21 cellular contexts compared by ENCODE assay signal in genomic region chr7:130022115-130022514, GRCh38. TPM values are rescaled to one million over a fixed set of nuclear protein-coding genes. Genes with fewer than 3 reads are reported as not detected.
A peak's percentile ranks its signal among the peaks of the same experiment; 100 is the strongest.
DNase-seq lines count a peak whose midpoint lies in the region; ATAC-seq, FAIRE-seq and TF ChIP-seq lines count a peak whose summit lies in the region.
"Had no signal": no experiment of that assay in that cellular context is flagged by ENCODE, and none has a peak within 500 bp of the region (broad histone marks: within the 10 kb centered on the region; RNA-seq: fewer than 3 reads in every experiment).

No MANE protein-coding gene starts in this region.

- peak overlapping the region; percentile 55 for H3K23ac ChIP-seq in neuronal stem cell (ENCODE audit: low read depth, low read length, poor library complexity)

- no peaks in the 10 kb centered on the region for H3K27me3 Mint-ChIP-seq in CD14-positive monocyte (ENCODE audit: low read depth in 3 of 3)
- H3K27me3 Mint-ChIP-seq: IgD-negative memory B cell had no signal

- H2BK12ac ChIP-seq in neuronal stem cell (ENCODE audit: low read length) = no peak overlapping the region

- H3K9me3 Mint-ChIP-seq in CD14-positive monocyte = peaks cover 0 to 3% (median 0%) of the 10 kb centered on the region in 7 donors
- H3K9me3 Mint-ChIP-seq: CD8-positive, alpha-beta T cell; IgD-negative memory B cell had no signal

- H3K4me1 Mint-ChIP-seq in CD14-positive monocyte = peaks cover 13% of the 10 kb centered on the region
- H3K4me1 Mint-ChIP-seq: IgD-negative memory B cell had no signal

- no peak overlapping the region for H3K4me3 ChIP-seq in left ventricle myocardium inferior
- H3K4me3 ChIP-seq in neuronal stem cell (ENCODE audit: low read length in 2 of 2) = no peak overlapping the region
- H3K4me3 ChIP-seq: BLaER1 treated with 17β-estradiol and CSF1 and Interleukin-3, amounts not matched to agents 10 nM and 100 nM had no signal

- no peak overlapping the region for H2BK120ac ChIP-seq in neuronal stem cell (ENCODE audit: low read depth, low read length)

- H3K9me3 ChIP-seq in left ventricle myocardium inferior (replicated peaks) (no peaks in the 10 kb centered on the region), neuronal stem cell (replicated peaks in 1 of 2; ENCODE audit: control insufficient read depth in 2 of 2, insufficient read depth in 1 of 2, low read depth in 1 of 2, low read length in 2 of 2) (peaks cover 0 to 1% of the 10 kb centered on the region in 2 donors)
- H3K9me3 ChIP-seq: BLaER1 treated with 17β-estradiol and CSF1 and Interleukin-3, amounts not matched to agents 10 nM and 100 nM; SK-N-SH had no signal

- no peak for TF ChIP-seq CTCF in CD14-positive monocyte (IDR thresholded peaks at IDR 0.05)
- TF ChIP-seq CTCF in left ventricle myocardium inferior (IDR thresholded peaks at IDR 0.05; ENCODE audit: borderline replicate concordance) = no peak

- peak overlapping the region; percentile 15 for H3K27ac ChIP-seq in cingulate gyrus (ENCODE audit: low read depth, low read length)
- peak overlapping the region; percentile 81 for H3K27ac ChIP-seq in left ventricle myocardium inferior (replicated peaks)
- no peak overlapping the region for H3K27ac ChIP-seq in neuronal stem cell (replicated peaks; ENCODE audit: low read length)
- H3K27ac ChIP-seq: BLaER1 treated with 17β-estradiol and CSF1 and Interleukin-3, amounts not matched to agents 10 nM and 100 nM had no signal

- peak overlapping the region; percentile 21 for H3K9ac ChIP-seq in neuronal stem cell (ENCODE audit: low read depth, low read length, poor library complexity)
- H3K9ac ChIP-seq: BLaER1 treated with 17β-estradiol and CSF1 and Interleukin-3, amounts not matched to agents 10 nM and 100 nM; SK-N-SH had no signal

- no peak overlapping the region for H2BK5ac ChIP-seq in neuronal stem cell (ENCODE audit: low read length)

- H2AFZ ChIP-seq in neuronal stem cell (ENCODE audit: low read length) = no peak overlapping the region

- H4K8ac ChIP-seq in neuronal stem cell (ENCODE audit: low read depth, low read length) = no peak overlapping the region

- peaks cover 68 to 79% of the 10 kb centered on the region in 2 donors for H3K36me3 Mint-ChIP-seq in CD14-positive monocyte

- H3K36me3 ChIP-seq in left ventricle myocardium inferior (peaks cover 100% of the 10 kb centered on the region), neuronal stem cell (replicated peaks in 1 of 2; ENCODE audit: control insufficient read depth in 2 of 2, insufficient read depth in 2 of 2, low read length in 2 of 2) (peaks cover 34 to 93% of the 10 kb centered on the region in 2 donors)

- H3K18ac ChIP-seq in neuronal stem cell (ENCODE audit: low read length) = no peak overlapping the region

- intact Hi-C loops in CD14-positive monocyte (cut with micrococcal nuclease) = no loop called here
- intact Hi-C loops in left ventricle myocardium inferior (cut with micrococcal nuclease) = no loop called here

- WGBS in neuronal stem cell (ENCODE audit: extremely low coverage in 2 of 2, insufficient read length in 2 of 2, insufficient replicate concordance in 1 of 2), 2 donors = no CpG with 5 or more reads among the region's 9 CpGs

- no peak overlapping the region for H3K4me2 ChIP-seq in neuronal stem cell (ENCODE audit: insufficient read depth, low read length, poor library complexity, severe bottlenecking)
- H3K4me2 ChIP-seq: BLaER1 treated with 17β-estradiol and CSF1 and Interleukin-3, amounts not matched to agents 10 nM and 100 nM; SK-N-SH had no signal

- no peaks in the 10 kb centered on the region for H3K79me1 ChIP-seq in neuronal stem cell (ENCODE audit: low read depth, low read length)

- H3K4me1 ChIP-seq in left ventricle myocardium inferior = peaks cover 16% of the 10 kb centered on the region
- H3K4me1 ChIP-seq in neuronal stem cell (ENCODE audit: control insufficient read depth in 2 of 2, insufficient read depth in 1 of 2, low read depth in 1 of 2, low read length in 2 of 2) = no peaks in the 10 kb centered on the region

- H3K4me3 Mint-ChIP-seq in CD14-positive monocyte = no peak overlapping the region
- H3K4me3 Mint-ChIP-seq: CD8-positive, alpha-beta T cell; IgD-negative memory B cell had no signal

- H3K14ac ChIP-seq in neuronal stem cell (ENCODE audit: low read length) = no peak overlapping the region

- no peak overlapping the region for H2AK5ac ChIP-seq in neuronal stem cell (ENCODE audit: low read depth, low read length)

- H3K27me3 ChIP-seq in left ventricle myocardium inferior (ENCODE audit: low read depth) (no peaks in the 10 kb centered on the region), neuronal stem cell (ENCODE audit: control insufficient read depth in 3 of 3, insufficient read depth in 3 of 3, low read depth in 1 of 3, low read length in 3 of 3) (no peaks in the 10 kb centered on the region)
- H3K27me3 ChIP-seq: BLaER1 treated with 17β-estradiol and CSF1 and Interleukin-3, amounts not matched to agents 10 nM and 100 nM had no signal

- H2BK15ac ChIP-seq in neuronal stem cell (ENCODE audit: low read length) = no peak overlapping the region

- no peak for FAIRE-seq in frontal cortex (lab: Jason Lieb, UNC)
- FAIRE-seq: GM18507 had no signal

- H4K91ac ChIP-seq in neuronal stem cell (ENCODE audit: low read depth, low read length, poor library complexity) = no peak overlapping the region

- H3K27ac Mint-ChIP-seq in CD14-positive monocyte = peak overlapping the region in 4 of 7 donors; percentile 25 to 64 (median 52)
- H3K27ac Mint-ChIP-seq: CD8-positive, alpha-beta T cell; IgD-negative memory B cell had no signal

- no peak overlapping the region for H3K4ac ChIP-seq in neuronal stem cell (ENCODE audit: low read length)

- no peak for DNase-seq in CD14-positive monocyte (ENCODE audit: low spot score)
- DNase-seq in left ventricle myocardium inferior = peak; percentile 25
- DNase-seq in neuronal stem cell (ENCODE audit: low spot score) = no peak
- no peak for DNase-seq in DMS53 treated with DMSO at 0.1 percent for 48 hours (lab: John Stamatoyannopoulos, UW; ENCODE audit: unreplicated experiment)
- DNase-seq in frontal cortex (ENCODE audit: low spot score in 2 of 2) = no peak
- no peak for DNase-seq in activated effector memory CD4-positive, alpha-beta T cell treated with Interleukin-2 at 50 U/mL for 16 hours
- DNase-seq: 8988T; CD8-positive, alpha-beta T cell; GDM1; Kasumi-1; NCI-H187; NCI-H446; NCI-H526; OCI-M1; SHP77 treated with DMSO at 0.1 percent for 48 hours; SK-N-SH had no signal

- no peak for ATAC-seq in HG03342 (IDR thresholded peaks at IDR 0.05; ENCODE audit: unreplicated experiment)
- ATAC-seq: CD8-positive, alpha-beta T cell had no signal

RNA-seq across cellular contexts. Expression of gene ZC3HC1, which starts 29.1 kb away (rescaled TPM):
- polyA plus RNA-seq in CD14-positive monocyte = 1 to 10 TPM; 5.8 to 6.4 TPM
- total RNA-seq in left ventricle myocardium inferior = 16.5 TPM
- 21.4 TPM for polyA plus RNA-seq in neuronal stem cell (2013, experiment 1 of 2)
- 20.0 TPM for polyA plus RNA-seq in neuronal stem cell (2013, experiment 2 of 2)
- 16.3 TPM for total RNA-seq in frontal cortex

RNA-seq across cellular contexts. Expression of gene KLHDC10, which starts 48.2 kb away (rescaled TPM):
- 1 to 10 TPM; 1.1 to 2.9 TPM for polyA plus RNA-seq in CD14-positive monocyte
- total RNA-seq in left ventricle myocardium inferior = 27.0 TPM
- 15.4 TPM for polyA plus RNA-seq in neuronal stem cell (2013, experiment 1 of 2)
- 15.9 TPM for polyA plus RNA-seq in neuronal stem cell (2013, experiment 2 of 2)
- total RNA-seq in frontal cortex = 99.1 TPM
